ENCODE assay signal across 8 cellular contexts in genomic region chr2:3302751-3303582, GRCh38.
A peak's percentile ranks its signal among the peaks of the same experiment; 100 is the strongest.
DNase-seq lines count a peak whose midpoint lies in the region; ATAC-seq and TF ChIP-seq lines count a peak whose summit lies in the region.

No MANE protein-coding gene starts in this region.

- peak; percentile 18 for ATAC-seq in HG02678 (IDR thresholded peaks at IDR 0.05; ENCODE audit: unreplicated experiment)
- peak; percentile 25 for ATAC-seq in Panc1

- TF ChIP-seq CTCF in Panc1 (IDR thresholded peaks at IDR 0.05), result no peak
- TF ChIP-seq CTCF in right atrium auricular region (IDR thresholded peaks at IDR 0.05), result no peak
- TF ChIP-seq CTCF in stomach (IDR thresholded peaks at IDR 0.05), result no peak

- peak overlapping the region; percentile 71 for H3K27ac ChIP-seq in Panc1 (ENCODE audit: low read length)
- H3K27ac ChIP-seq in right atrium auricular region, result no peak overlapping the region
- H3K27ac ChIP-seq in stomach, result peak overlapping the region in 3 of 5 donors; percentile 16 to 36 (median 35)

- DNase-seq in DMS79 treated with DMSO at 0.1 percent for 48 hours (lab: John Stamatoyannopoulos, UW) (peak; percentile 84), Panc1 (ENCODE audit: low read depth, low spot score) (no peak), right atrium auricular region (ENCODE audit: low spot score) (no peak), stomach (no peak), HCEC 1CT (no peak)
- no peak for DNase-seq in effector CD4-positive, alpha-beta T cell
- no peak for DNase-seq in stimulated activated naive CD4-positive, alpha-beta T cell (lab: John Stamatoyannopoulos, UW)

- BruUV-seq in Panc1 (replicated peaks; lab: Mats Ljungman, UMichigan), result no TSS peak

- no peak for TF ChIP-seq POLR2A in stomach (IDR thresholded peaks at IDR 0.05)

- H3K27me3 ChIP-seq in Panc1 (ENCODE audit: control insufficient read depth, insufficient read depth, low read length) (no peaks in the 10 kb centered on the region), right atrium auricular region (no peaks in the 10 kb centered on the region), stomach (no peaks in the 10 kb centered on the region)

- intact Hi-C loops in Panc1 (cut with micrococcal nuclease; ENCODE audit: unreplicated experiment), result no loop called here
- intact Hi-C loops in stomach (cut with DNase I; ENCODE audit: low total_unique reads), result no loop called here

- in situ Hi-C loops in Panc1 (cut with HindIII; ENCODE audit: low pct_unique_long_range_greater_than_20kb, low sequenced_read_pairs), result no loop called here

- H3K4me3 ChIP-seq in Panc1 (ENCODE audit: low read depth in 2 of 2, low read length in 2 of 2) (peak overlapping the region; percentile 22 to 44), right atrium auricular region (peak overlapping the region; percentile 7 to 32), stomach (peak overlapping the region; percentile 14 to 19 (median 17))

- CTCF ChIA-PET in Panc1 (lab: Charles Lee), result no interaction called here

- H3K4me1 ChIP-seq in Panc1 (ENCODE audit: control insufficient read depth, insufficient read depth, low read length), result peaks cover 4% of the 10 kb centered on the region; the same call in 1 of the 2 replicates
- peaks cover 0 to 8% of the 10 kb centered on the region in 2 donors for H3K4me1 ChIP-seq in right atrium auricular region
- peaks cover 0 to 12% (median 8%) of the 10 kb centered on the region in 4 donors for H3K4me1 ChIP-seq in stomach

- POLR2A ChIA-PET in Panc1 (lab: Charles Lee), result no interaction called here

- no peaks in the 10 kb centered on the region for H3K36me3 ChIP-seq in Panc1 (ENCODE audit: control insufficient read depth, insufficient read depth, low read length)
- H3K36me3 ChIP-seq in right atrium auricular region, result no peaks in the 10 kb centered on the region
- H3K36me3 ChIP-seq in stomach, result peaks cover 0 to 9% (median 4%) of the 10 kb centered on the region in 4 donors

- no peaks in the 10 kb centered on the region for H3K9me3 ChIP-seq in Panc1 (ENCODE audit: control insufficient read depth, insufficient read depth, low read depth, low read length)
- no peaks in the 10 kb centered on the region for H3K9me3 ChIP-seq in right atrium auricular region
- H3K9me3 ChIP-seq in stomach, result no peaks in the 10 kb centered on the region

- TF ChIP-seq EP300 in stomach (IDR thresholded peaks at IDR 0.05), result no peak

- WGBS in stomach, 5 donors, result 64 to 86% (median 71%) methylated on average over 13 to 25 of the region's 25 CpGs

Comparison
In these comparisons a context has a peak if more than half of its experiments do, and no peak if none do; other contexts are left out.
1. H3K27ac ChIP-seq: peak in Panc1 (single experiment) and stomach (3 of 5); none in right atrium auricular region (0 of 2).
2. Peak in every context shown above with its lines, with median percentiles within 50 percentile points of each other: H3K4me3 ChIP-seq.